8 cellular contexts compared by ENCODE assay signal in the genomic region with DNA sequence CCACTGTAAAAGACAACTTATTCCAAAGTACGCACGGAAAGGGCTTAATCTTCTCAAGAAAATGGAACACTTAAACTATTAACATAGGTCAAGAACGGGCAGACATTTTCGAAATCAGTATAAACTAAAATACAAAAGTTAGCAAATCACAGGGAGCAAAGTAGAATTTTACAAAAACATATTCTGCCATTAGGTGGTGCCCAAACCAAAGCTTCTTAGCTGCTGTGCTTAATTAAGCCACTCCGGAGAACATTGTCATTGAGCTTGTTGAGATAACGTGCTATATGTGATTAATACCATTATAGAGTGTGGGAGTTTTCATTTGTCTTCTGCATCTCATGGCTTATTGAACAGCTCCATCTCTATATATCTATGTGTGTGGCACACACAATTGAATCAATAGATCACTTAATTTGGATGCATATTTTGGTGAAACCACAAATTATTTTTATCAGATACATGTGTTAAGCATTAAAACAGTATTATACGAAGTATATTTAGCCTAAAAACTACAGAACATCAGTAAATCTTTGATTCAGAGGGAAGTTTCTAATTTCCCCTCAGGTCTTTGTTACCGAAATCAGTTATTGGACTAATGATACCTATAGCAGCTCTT. TPM values are rescaled to one million over a fixed set of nuclear protein-coding genes. Genes with fewer than 3 reads are reported as not detected.
DNase-seq lines count a peak whose midpoint lies in the region; ATAC-seq, FAIRE-seq and TF ChIP-seq lines count a peak whose summit lies in the region.

No MANE protein-coding gene starts in this region.

- H3K9me3 Mint-ChIP-seq in endodermal cell = no peaks in the 10 kb centered on the region
- peaks cover 0 to 3% (median 0%) of the 10 kb centered on the region in 7 donors for H3K9me3 Mint-ChIP-seq in naive B cell
- H3K9me3 Mint-ChIP-seq in activated naive CD8-positive, alpha-beta T cell treated with anti-CD3 and anti-CD28 coated beads for 36 hours = no peaks in the 10 kb centered on the region

- H3K27me3 Mint-ChIP-seq in endodermal cell (ENCODE audit: insufficient read depth) (no peaks in the 10 kb centered on the region), naive B cell (no peaks in the 10 kb centered on the region)
- no peaks in the 10 kb centered on the region for H3K27me3 Mint-ChIP-seq in activated naive CD8-positive, alpha-beta T cell treated with anti-CD3 and anti-CD28 coated beads for 36 hours

- H3K4me3 ChIP-seq in endodermal cell (ENCODE audit: low read length) = no peak overlapping the region

- no peak overlapping the region for H3K27ac ChIP-seq in endodermal cell (ENCODE audit: low read depth, low read length)

- H3K36me3 Mint-ChIP-seq in endodermal cell (ENCODE audit: low read depth) (peaks cover 3% of the 10 kb centered on the region), naive B cell (no peaks in the 10 kb centered on the region)
- peaks cover 5% of the 10 kb centered on the region for H3K36me3 Mint-ChIP-seq in activated naive CD8-positive, alpha-beta T cell treated with anti-CD3 and anti-CD28 coated beads for 36 hours

- TF ChIP-seq CTCF in AG09319 (IDR thresholded peaks at IDR 0.05; ENCODE audit: low read depth, low read length) = peak; percentile 49
- TF ChIP-seq CTCF in endodermal cell (conservative IDR thresholded peaks at IDR 0.05) = peak; percentile 79

- H3K36me3 ChIP-seq in endodermal cell (ENCODE audit: control insufficient read depth, insufficient read depth, low read length) = peaks cover 27% of the 10 kb centered on the region

- peaks cover 3% of the 10 kb centered on the region for H3K4me1 ChIP-seq in endodermal cell (ENCODE audit: control insufficient read depth, insufficient read depth, low read length)

- H3K27me3 ChIP-seq in endodermal cell (ENCODE audit: control insufficient read depth, insufficient read depth, low read length, poor library complexity, severe bottlenecking) = no peaks in the 10 kb centered on the region

- H3K9me3 ChIP-seq in endodermal cell (ENCODE audit: control insufficient read depth, low read length) = no peaks in the 10 kb centered on the region

- TF ChIP-seq POLR2A in GM12892 (IDR thresholded peaks at IDR 0.05; ENCODE audit: low read depth, low read length) = no peak

- WGBS in endodermal cell (ENCODE audit: insufficient coverage in 1 of 2, insufficient read length in 1 of 2), 2 experiments = 77 to 89% methylated on average over 4 to 8 of the region's 8 CpGs

- H3K4me1 Mint-ChIP-seq in endodermal cell = peaks cover 5% of the 10 kb centered on the region
- no peaks in the 10 kb centered on the region for H3K4me1 Mint-ChIP-seq in naive B cell
- H3K4me1 Mint-ChIP-seq in activated naive CD8-positive, alpha-beta T cell treated with anti-CD3 and anti-CD28 coated beads for 36 hours = no peaks in the 10 kb centered on the region

- no peak for DNase-seq in AG09319 (ENCODE audit: extremely low read depth, low read depth)
- no peak for DNase-seq in GM12892 (ENCODE audit: insufficient read length)
- peak; percentile 51 for DNase-seq in NOMO-1 treated with DMSO at 0.1 percent for 48 hours (lab: John Stamatoyannopoulos, UW; ENCODE audit: unreplicated experiment)
- DNase-seq in endodermal cell = no peak
- peak; percentile 28 for DNase-seq in naive B cell
- no peak for DNase-seq in KG1 (lab: John Stamatoyannopoulos, UW)
- no peak for DNase-seq in activated naive CD8-positive, alpha-beta T cell treated with anti-CD3 and anti-CD28 coated beads for 36 hours
- no peak for DNase-seq in activated CD4-positive, alpha-beta T cell treated with anti-CD3 and anti-CD28 coated beads, Interleukin-2, amount 50 U/mL, for 4 hours

- FAIRE-seq in GM12892 (lab: Jason Lieb, UNC) = peak; percentile 86

- no peak overlapping the region for H3K9ac ChIP-seq in endodermal cell (ENCODE audit: extremely low read depth, low read length, poor library complexity, severe bottlenecking)

- peak; percentile 52 to 65 for ATAC-seq in naive B cell (ENCODE audit: low read depth in 2 of 2)

- H3K4me3 Mint-ChIP-seq in endodermal cell = no peak overlapping the region
- H3K4me3 Mint-ChIP-seq in naive B cell = peak overlapping the region in 1 of 8 donors; percentile 12
- H3K4me3 Mint-ChIP-seq in activated naive CD8-positive, alpha-beta T cell treated with anti-CD3 and anti-CD28 coated beads for 36 hours = no peak overlapping the region

- H3K27ac Mint-ChIP-seq in endodermal cell (no peak overlapping the region), naive B cell (no peak overlapping the region)
- no peak overlapping the region for H3K27ac Mint-ChIP-seq in activated naive CD8-positive, alpha-beta T cell treated with anti-CD3 and anti-CD28 coated beads for 36 hours

RNA-seq across cellular contexts. Expression of a gene that starts 23.4 kb away (rescaled TPM):
- polyA plus RNA-seq in GM12892 (2012; ENCODE audit: missing spikeins) = 31.0 TPM
- total RNA-seq in endodermal cell = 10 to 100 TPM; 38.0 to 44.4 TPM
- polyA plus RNA-seq in endodermal cell (2013, experiment 1 of 2) = 46.3 TPM
- 46.5 TPM for polyA plus RNA-seq in endodermal cell (2013, experiment 2 of 2)
- 10 to 100 TPM; 48.4 to 69.5 (median 61.2) TPM for polyA plus RNA-seq in naive B cell (ENCODE audit: low read depth in 6 of 6)
- total RNA-seq in activated naive CD8-positive, alpha-beta T cell treated with anti-CD3 and anti-CD28 coated beads for 36 hours = 10 to 100 TPM; 40.4 to 42.3 TPM

RNA-seq across cellular contexts. Expression of a gene that starts 43.8 kb away (rescaled TPM):
- 1.3 TPM for polyA plus RNA-seq in GM12892 (2012; ENCODE audit: missing spikeins)
- not detected for total RNA-seq in endodermal cell
- polyA plus RNA-seq in endodermal cell (2013, experiment 1 of 2) = not detected
- not detected for polyA plus RNA-seq in endodermal cell (2013, experiment 2 of 2)
- not detected for polyA plus RNA-seq in naive B cell (ENCODE audit: low read depth in 6 of 6)
- not detected for total RNA-seq in activated naive CD8-positive, alpha-beta T cell treated with anti-CD3 and anti-CD28 coated beads for 36 hours

Comparison
In these comparisons a context has a peak if more than half of its experiments do, and no peak if none do; other contexts are left out.
1. DNase-seq: peak in NOMO-1 treated with DMSO at 0.1 percent for 48 hours (single experiment) and naive B cell (single experiment); none in AG09319 (single experiment), GM12892 (single experiment), endodermal cell (single experiment), KG1 (single experiment), activated naive CD8-positive, alpha-beta T cell treated with anti-CD3 and anti-CD28 coated beads for 36 hours (single experiment) and activated CD4-positive, alpha-beta T cell treated with anti-CD3 and anti-CD28 coated beads, Interleukin-2, amount 50 U/mL, for 4 hours (0 of 2).